28 cellular contexts compared by ENCODE assay signal in genomic region chr1:240036526-240036925, GRCh38. TPM values are rescaled to one million over a fixed set of nuclear protein-coding genes. Genes with fewer than 3 reads are reported as not detected.
"Had no signal": no experiment of that assay in that cellular context is flagged by ENCODE, and none has a peak within 500 bp of the region (broad histone marks: within the 10 kb centered on the region; RNA-seq: fewer than 3 reads in every experiment).

No MANE protein-coding gene starts in this region.

- DNase-seq: stimulated activated CD4-positive, alpha-beta T cell treated with anti-CD3 and anti-CD28 coated beads, Interleukin-2, amount 100 ng/mL, for 48 hours; stimulated activated CD4-positive, alpha-beta T cell treated with anti-CD3 and anti-CD28 coated beads, Interleukin-4, amount 100 ng/mL, for 1 hour; stimulated activated CD4-positive, alpha-beta T cell treated with anti-CD3 and anti-CD28 coated beads, Interleukin-4, amount 100 ng/mL, for 24 hours; stimulated activated CD4-positive, alpha-beta T cell treated with anti-CD3 and anti-CD28 coated beads, Interleukin-4, amount 100 ng/mL, for 4 hours; stimulated activated CD8-positive, alpha-beta memory T cell treated with anti-CD3 and anti-CD28 coated beads, Interleukin-4, amount 100 ng/mL, for 48 hours; stimulated activated naive B cell treated with anti-CD40 and anti-IgM and Interleukin-4, amounts not matched to agents 10 μg/mL and 1 μg/mL and 100 μg/mL, for 72 hours; stimulated activated naive CD4-positive, alpha-beta T cell; stimulated activated naive CD4-positive, alpha-beta T cell treated with Interleukin-2 at 50 U/mL for 16 hours; stimulated activated naive CD8-positive, alpha-beta T cell treated with anti-CD3 and anti-CD28 coated beads, Interleukin-15, amount 100 ng/mL, for 72 hours; stimulated activated naive CD8-positive, alpha-beta T cell treated with anti-CD3 and anti-CD28 coated beads, Interleukin-15, Interleukin-2, amounts not matched to agents 100 U/mL and 50 U/mL, for 24 hours; stomach; substantia nigra; testis; thyroid gland; tibial artery; transverse colon; trophoblast cell; upper lobe of left lung; upper lobe of right lung; uterus had no signal

- H3K4me3 ChIP-seq: stomach, suprapubic skin, testis, thoracic aorta, thyroid gland, tibial artery, tibial nerve, transverse colon, upper lobe of left lung, upper lobe of right lung, uterus, vagina had no signal

- H3K27me3 Mint-ChIP-seq: stimulated activated memory B cell treated with anti-CD40 and anti-IgM and Interleukin-4, amounts not matched to agents 10 μg/mL and 1 μg/mL and 100 μg/mL, for 72 hours; stimulated activated naive B cell treated with anti-CD40 and anti-IgM and Interleukin-4, amounts not matched to agents 10 μg/mL and 1 μg/mL and 100 μg/mL, for 72 hours; stimulated activated naive CD8-positive, alpha-beta T cell treated with anti-CD3 and anti-CD28 coated beads, Interleukin-15, amount 100 ng/mL, for 72 hours; stimulated activated naive CD8-positive, alpha-beta T cell treated with anti-CD3 and anti-CD28 coated beads, Interleukin-15, Interleukin-2, amounts not matched to agents 100 ng/mL and 50 ng/mL, for 24 hours had no signal

- H3K27ac Mint-ChIP-seq: stimulated activated effector memory CD8-positive, alpha-beta T cell treated with anti-CD3 and anti-CD28 coated beads, Interleukin-12 subunit alpha, Interleukin-12 subunit beta, amount 100 ng/mL, for 72 hours; stimulated activated memory B cell treated with anti-CD40 and anti-IgM and Interleukin-4, amounts not matched to agents 10 μg/mL and 1 μg/mL and 100 μg/mL, for 72 hours; stimulated activated naive B cell treated with anti-CD40 and anti-IgM and Interleukin-4, amounts not matched to agents 10 μg/mL and 1 μg/mL and 100 μg/mL, for 72 hours; stimulated activated naive CD8-positive, alpha-beta T cell treated with anti-CD3 and anti-CD28 coated beads, Interleukin-15, Interleukin-2, amounts not matched to agents 100 ng/mL and 50 ng/mL, for 24 hours; type B pancreatic cell had no signal

- H3K9me3 Mint-ChIP-seq: type B pancreatic cell had no signal

- H3K36me3 ChIP-seq: stomach, suprapubic skin, thoracic aorta, thyroid gland, tibial artery, tibial nerve, transverse colon, upper lobe of left lung, upper lobe of right lung, uterus, vagina had no signal

- H3K4me1 ChIP-seq: stomach, suprapubic skin, testis, thyroid gland, tibial artery, tibial nerve, transverse colon, upper lobe of left lung, upper lobe of right lung, uterus, vagina had no signal

- ATAC-seq: stimulated activated effector memory CD8-positive, alpha-beta T cell treated with anti-CD3 and anti-CD28 coated beads, Interleukin-12 subunit alpha, Interleukin-12 subunit beta, amount 100 ng/mL, for 72 hours; stimulated activated memory B cell treated with anti-CD40 and anti-IgM and Interleukin-4, amounts not matched to agents 10 μg/mL and 1 μg/mL and 100 μg/mL, for 72 hours; stimulated activated naive B cell treated with anti-CD40 and anti-IgM and Interleukin-4, amounts not matched to agents 10 μg/mL and 1 μg/mL and 100 μg/mL, for 72 hours; stimulated activated naive CD8-positive, alpha-beta T cell treated with anti-CD3 and anti-CD28 coated beads, Interleukin-15, amount 100 ng/mL, for 72 hours; stimulated activated naive CD8-positive, alpha-beta T cell treated with anti-CD3 and anti-CD28 coated beads, Interleukin-15, Interleukin-2, amounts not matched to agents 100 U/mL and 50 U/mL, for 24 hours; upper lobe of right lung had no signal

- H3K4me3 Mint-ChIP-seq: stimulated activated effector memory CD8-positive, alpha-beta T cell treated with anti-CD3 and anti-CD28 coated beads, Interleukin-12 subunit alpha, Interleukin-12 subunit beta, amount 100 ng/mL, for 72 hours; stimulated activated memory B cell treated with anti-CD40 and anti-IgM and Interleukin-4, amounts not matched to agents 10 μg/mL and 1 μg/mL and 100 μg/mL, for 72 hours; stimulated activated naive B cell treated with anti-CD40 and anti-IgM and Interleukin-4, amounts not matched to agents 10 μg/mL and 1 μg/mL and 100 μg/mL, for 72 hours; stimulated activated naive CD8-positive, alpha-beta T cell treated with anti-CD3 and anti-CD28 coated beads, Interleukin-15, amount 100 ng/mL, for 72 hours; stimulated activated naive CD8-positive, alpha-beta T cell treated with anti-CD3 and anti-CD28 coated beads, Interleukin-15, Interleukin-2, amounts not matched to agents 100 ng/mL and 50 ng/mL, for 24 hours; type B pancreatic cell had no signal

- H3K4me1 Mint-ChIP-seq: stimulated activated effector memory CD8-positive, alpha-beta T cell treated with anti-CD3 and anti-CD28 coated beads, Interleukin-12 subunit alpha, Interleukin-12 subunit beta, amount 100 ng/mL, for 72 hours; stimulated activated memory B cell treated with anti-CD40 and anti-IgM and Interleukin-4, amounts not matched to agents 10 μg/mL and 1 μg/mL and 100 μg/mL, for 72 hours; stimulated activated naive B cell treated with anti-CD40 and anti-IgM and Interleukin-4, amounts not matched to agents 10 μg/mL and 1 μg/mL and 100 μg/mL, for 72 hours; stimulated activated naive CD8-positive, alpha-beta T cell treated with anti-CD3 and anti-CD28 coated beads, Interleukin-15, amount 100 ng/mL, for 72 hours had no signal

- H3K36me3 Mint-ChIP-seq: stimulated activated effector memory CD8-positive, alpha-beta T cell treated with anti-CD3 and anti-CD28 coated beads, Interleukin-12 subunit alpha, Interleukin-12 subunit beta, amount 100 ng/mL, for 72 hours; stimulated activated memory B cell treated with anti-CD40 and anti-IgM and Interleukin-4, amounts not matched to agents 10 μg/mL and 1 μg/mL and 100 μg/mL, for 72 hours; stimulated activated naive B cell treated with anti-CD40 and anti-IgM and Interleukin-4, amounts not matched to agents 10 μg/mL and 1 μg/mL and 100 μg/mL, for 72 hours; type B pancreatic cell had no signal

- H3K27ac ChIP-seq: stomach, suprapubic skin, testis, thoracic aorta, thyroid gland, tibial artery, tibial nerve, transverse colon, upper lobe of left lung, upper lobe of right lung, uterus, vagina had no signal

- H3K27me3 ChIP-seq: stomach, suprapubic skin, testis, thyroid gland, tibial artery, tibial nerve, transverse colon, upper lobe of left lung, upper lobe of right lung, uterus, vagina had no signal

- H3K9me3 ChIP-seq: stomach, suprapubic skin, testis, thoracic aorta, thyroid gland, tibial artery, transverse colon, upper lobe of left lung, upper lobe of right lung, uterus, vagina had no signal

RNA-seq across cellular contexts. Expression of gene FMN2, which starts 55.2 kb away (rescaled TPM):
- total RNA-seq: vagina had no signal
